Comparison of ENCODE assay signal across 25 cellular contexts in genomic region chr2:31055938-31056337, GRCh38.
"Had no signal": no experiment of that assay in that cellular context is flagged by ENCODE, and none has a peak within 500 bp of the region (broad histone marks: within the 10 kb centered on the region; RNA-seq: fewer than 3 reads in every experiment).

No MANE protein-coding gene starts in this region.

- H3K36me3 ChIP-seq: neural progenitor cell, ovary, right lobe of liver, sigmoid colon, stomach, thoracic aorta, thyroid gland, tibial nerve, upper lobe of left lung, vagina had no signal

- H3K27ac ChIP-seq: neural progenitor cell, ovary, parathyroid adenoma, psoas muscle, right lobe of liver, sigmoid colon, stomach, thoracic aorta, thyroid gland, tibial nerve, upper lobe of left lung, vagina had no signal

- H2AFZ ChIP-seq: neural progenitor cell, parathyroid adenoma had no signal

- FAIRE-seq: small intestine, urothelium cell line had no signal

- DNase-seq: occipital lobe; ovary; posterior cingulate gyrus; psoas muscle; right cardiac atrium; sigmoid colon; stimulated activated CD4-positive, alpha-beta T cell treated with anti-CD3 and anti-CD28 coated beads, Interleukin-15, amount 100 ng/mL, for 24 hours; stimulated activated CD4-positive, alpha-beta T cell treated with anti-CD3 and anti-CD28 coated beads, Interleukin-2, amount 100 ng/mL, for 24 hours; stimulated activated CD4-positive, alpha-beta T cell treated with anti-CD3 and anti-CD28 coated beads, Interleukin-2, amount 100 ng/mL, for 48 hours; stimulated activated CD4-positive, alpha-beta T cell treated with anti-CD3 and anti-CD28 coated beads, Interleukin-4, amount 100 ng/mL, for 24 hours; stimulated activated naive B cell treated with anti-CD40 and anti-IgM and Interleukin-4, amounts not matched to agents 10 μg/mL and 1 μg/mL and 100 μg/mL, for 72 hours; stimulated activated naive CD4-positive, alpha-beta T cell treated with Interleukin-2 at 50 U/mL for 16 hours; stomach; thyroid gland; trophoblast cell; upper lobe of left lung had no signal

- H3K9me3 ChIP-seq: ovary, psoas muscle, right lobe of liver, sigmoid colon, stomach, thoracic aorta, thyroid gland, tibial nerve, upper lobe of left lung, vagina had no signal

- H3K4me2 ChIP-seq: neural progenitor cell had no signal

- H3K9ac ChIP-seq: neural progenitor cell, parathyroid adenoma had no signal

- H3K4me1 ChIP-seq: parathyroid adenoma, psoas muscle, right lobe of liver, sigmoid colon, stomach, thyroid gland, tibial nerve, upper lobe of left lung, vagina had no signal

- ATAC-seq: psoas muscle; right cardiac atrium; right lobe of liver; stimulated activated effector memory CD8-positive, alpha-beta T cell treated with anti-CD3 and anti-CD28 coated beads, Interleukin-12 subunit alpha, Interleukin-12 subunit beta, amount 100 ng/mL, for 72 hours; stimulated activated naive B cell treated with anti-CD40 and anti-IgM and Interleukin-4, amounts not matched to agents 10 μg/mL and 1 μg/mL and 100 μg/mL, for 72 hours had no signal

- H3K79me2 ChIP-seq: parathyroid adenoma had no signal

- H3K4me3 ChIP-seq: neural progenitor cell, ovary, psoas muscle, right lobe of liver, sigmoid colon, stomach, thoracic aorta, thyroid gland, tibial nerve, upper lobe of left lung, vagina had no signal

- H3K27me3 ChIP-seq: neural progenitor cell, ovary, right lobe of liver, sigmoid colon, stomach, thyroid gland, tibial nerve, upper lobe of left lung, vagina had no signal
